Comparison of ENCODE assay signal across 12 cellular contexts in genomic region chr10:100655760-100656421, GRCh38.
DNase-seq lines count a peak whose midpoint lies in the region; ATAC-seq, FAIRE-seq and TF ChIP-seq lines count a peak whose summit lies in the region.
"Had no signal": no experiment of that assay in that cellular context is flagged by ENCODE, and none has a peak within 500 bp of the region (broad histone marks: within the 10 kb centered on the region; RNA-seq: fewer than 3 reads in every experiment).

No MANE protein-coding gene starts in this region.

- CTCF ChIA-PET in Panc1 (lab: Charles Lee): interaction anchor here (0.5 kb wide), 1 partner anchor 22 kb away, joined by 3 read pairs; no protein-coding TSS in a partner anchor

- no peaks in the 10 kb centered on the region for H3K79me2 ChIP-seq in parathyroid adenoma

- H3K4me1 Mint-ChIP-seq in endothelial cell (ENCODE audit: unreplicated experiment): peaks cover 25% of the 10 kb centered on the region

- H3K36me3 ChIP-seq in Panc1 (ENCODE audit: control insufficient read depth, insufficient read depth, low read length) (no peaks in the 10 kb centered on the region; the same call in 1 of the 2 replicates), parathyroid adenoma (ENCODE audit: control insufficient read depth, insufficient read depth, low read length) (no peaks in the 10 kb centered on the region), ovary (no peaks in the 10 kb centered on the region)
- H3K36me3 ChIP-seq: SJCRH30 had no signal

- TF ChIP-seq POLR2A in ovary (IDR thresholded peaks at IDR 0.05): no peak

- H3K4me3 ChIP-seq in Panc1 (ENCODE audit: low read depth in 2 of 2, low read length in 2 of 2) (peak overlapping the region; percentile 18 to 48; a peak in 3 of 4 replicates), parathyroid adenoma (ENCODE audit: low read depth, low read length) (no peak overlapping the region), ovary (no peak overlapping the region)
- H3K4me3 ChIP-seq: mucosa of descending colon had no signal

- no peak overlapping the region for H3K27ac Mint-ChIP-seq in endothelial cell (ENCODE audit: unreplicated experiment)

- H3K27ac ChIP-seq in Panc1 (ENCODE audit: low read length) (no peak overlapping the region), parathyroid adenoma (no peak overlapping the region), ovary (no peak overlapping the region)
- H3K27ac ChIP-seq: SJCRH30 had no signal

- H3K4me3 Mint-ChIP-seq in endothelial cell (ENCODE audit: unreplicated experiment): peak overlapping the region; percentile 67

- peak overlapping the region; percentile 12 for H3K4me2 ChIP-seq in parathyroid adenoma (ENCODE audit: low read length)

- POLR2A ChIA-PET in Panc1 (lab: Charles Lee): no interaction called here

- H3K36me3 Mint-ChIP-seq in endothelial cell (ENCODE audit: low read depth, unreplicated experiment): peaks cover 8% of the 10 kb centered on the region

- peaks cover 36% of the 10 kb centered on the region for H3K27me3 Mint-ChIP-seq in endothelial cell (ENCODE audit: unreplicated experiment)

- no peak for FAIRE-seq in HTR-8/SVneo (lab: Jason Lieb, UNC)

- DNase-seq in GM10266 (ENCODE audit: extremely low spot score): peak; percentile 54
- DNase-seq in Panc1 (ENCODE audit: low read depth, low spot score): no peak
- DNase-seq in endothelial cell (ENCODE audit: low spot score): no peak
- DNase-seq in AML-193 (lab: John Stamatoyannopoulos, UW): no peak
- no peak for DNase-seq in HT-29 (ENCODE audit: low spot score)
- DNase-seq in HTR-8/SVneo (ENCODE audit: insufficient read length, low spot score): no peak
- no peak for DNase-seq in ovary
- DNase-seq: erythroblast, mucosa of descending colon, NCI-H187 treated with DMSO at 0.1 percent for 48 hours had no signal

- in situ Hi-C loops in Panc1 (cut with HindIII; ENCODE audit: low pct_unique_long_range_greater_than_20kb, low sequenced_read_pairs): no loop called here

- H3K9me3 ChIP-seq in Panc1 (ENCODE audit: control insufficient read depth, insufficient read depth, low read depth, low read length): no peaks in the 10 kb centered on the region
- H3K9me3 ChIP-seq in parathyroid adenoma (ENCODE audit: control insufficient read depth, low read length): no peaks in the 10 kb centered on the region
- no peaks in the 10 kb centered on the region for H3K9me3 ChIP-seq in ovary
- H3K9me3 ChIP-seq: mucosa of descending colon, SJCRH30 had no signal

- no peak overlapping the region for H2AFZ ChIP-seq in parathyroid adenoma

- no peak overlapping the region for H3K9ac ChIP-seq in parathyroid adenoma

- intact Hi-C loops in Panc1 (cut with micrococcal nuclease; ENCODE audit: unreplicated experiment) (no loop called here), ovary (cut with DNase I) (no loop called here)

- 1 to 2% (median 1%) methylated on average over 40 to 45 of the region's 45 CpGs for WGBS in ovary, 3 donors

- H3K4me1 ChIP-seq in Panc1 (ENCODE audit: control insufficient read depth, insufficient read depth, low read length) (peaks cover 9% of the 10 kb centered on the region), parathyroid adenoma (no peaks in the 10 kb centered on the region), ovary (ENCODE audit: insufficient read depth) (no peaks in the 10 kb centered on the region)
- H3K4me1 ChIP-seq: SJCRH30 had no signal

- TF ChIP-seq CTCF in GM10266 (IDR thresholded peaks at IDR 0.05; ENCODE audit: control insufficient read depth, insufficient read depth, low read depth, missing control alignments) (no peak), Panc1 (IDR thresholded peaks at IDR 0.05) (no peak), endothelial cell (IDR thresholded peaks at IDR 0.05; ENCODE audit: unreplicated experiment) (no peak), parathyroid adenoma (IDR thresholded peaks at IDR 0.05) (no peak), ovary (IDR thresholded peaks at IDR 0.05) (no peak)

- H3K9me3 Mint-ChIP-seq in endothelial cell (ENCODE audit: unreplicated experiment): no peaks in the 10 kb centered on the region

- H3K27me3 ChIP-seq in Panc1 (ENCODE audit: control insufficient read depth, insufficient read depth, low read length) (peaks cover 27% of the 10 kb centered on the region), parathyroid adenoma (ENCODE audit: control insufficient read depth, insufficient read depth, low read length) (peaks cover 12% of the 10 kb centered on the region), ovary (no peaks in the 10 kb centered on the region)

- TF ChIP-seq EP300 in ovary (IDR thresholded peaks at IDR 0.05): no peak

- BruUV-seq in Panc1 (replicated peaks; lab: Mats Ljungman, UMichigan): no TSS peak

- peak; percentile 35 for ATAC-seq in Panc1

Comparison
In these comparisons a context has a peak if more than half of its experiments do, and no peak if none do; other contexts are left out.
1. H3K4me3 ChIP-seq: peak in Panc1 (2 of 2); none in parathyroid adenoma (single experiment) and ovary (single experiment).